22 cellular contexts compared by ENCODE assay signal in genomic region chr1:29119365-29119929, GRCh38. TPM values are rescaled to one million over a fixed set of nuclear protein-coding genes. Genes with fewer than 3 reads are reported as not detected.
A peak's percentile ranks its signal among the peaks of the same experiment; 100 is the strongest.
DNase-seq lines count a peak whose midpoint lies in the region; ATAC-seq and TF ChIP-seq lines count a peak whose summit lies in the region.
"Had no signal": no experiment of that assay in that cellular context is flagged by ENCODE, and none has a peak within 500 bp of the region (broad histone marks: within the 10 kb centered on the region; RNA-seq: fewer than 3 reads in every experiment).

No MANE protein-coding gene starts in this region.

- no peak overlapping the region for H3K4me3 ChIP-seq in A673 (ENCODE audit: low read depth, low read length, poor library complexity, severe bottlenecking)
- no peak overlapping the region for H3K4me3 ChIP-seq in ascending aorta
- H3K4me3 ChIP-seq in stomach = no peak overlapping the region
- H3K4me3 ChIP-seq: lower lobe of right lung had no signal

- TF ChIP-seq CTCF in A673 (conservative IDR thresholded peaks at IDR 0.05; ENCODE audit: low read depth, low read length) (no peak), ascending aorta (IDR thresholded peaks at IDR 0.05) (no peak), stomach (IDR thresholded peaks at IDR 0.05) (no peak)

- H3K9me3 ChIP-seq in A673 (ENCODE audit: low read depth, low read length, poor library complexity, severe bottlenecking) (no peaks in the 10 kb centered on the region), ascending aorta (no peaks in the 10 kb centered on the region), stomach (no peaks in the 10 kb centered on the region)
- H3K9me3 ChIP-seq: lower lobe of right lung, neutrophil had no signal

- CTCF ChIA-PET in A673 (lab: Charles Lee) = interaction anchor here (1.5 kb wide), 1 partner anchor 237 kb away, joined by 4 read pairs; no protein-coding TSS in a partner anchor

- TF ChIP-seq EP300 in stomach (IDR thresholded peaks at IDR 0.05) = no peak

- ATAC-seq in GM19397 (IDR thresholded peaks at IDR 0.05; ENCODE audit: unreplicated experiment) = no peak
- no peak for ATAC-seq in HG03442 (IDR thresholded peaks at IDR 0.05; ENCODE audit: unreplicated experiment)
- ATAC-seq: effector memory CD8-positive, alpha-beta T cell; lower lobe of right lung had no signal

- H3K36me3 ChIP-seq in A673 (ENCODE audit: insufficient read depth, low read length, poor library complexity, severe bottlenecking) = peaks cover 45% of the 10 kb centered on the region
- peaks cover 0 to 5% of the 10 kb centered on the region in 2 donors for H3K36me3 ChIP-seq in ascending aorta
- peaks cover 0 to 43% (median 36%) of the 10 kb centered on the region in 4 donors for H3K36me3 ChIP-seq in stomach

- POLR2A ChIA-PET in A673 (lab: Charles Lee; ENCODE audit: low non-redundant PET) = no interaction called here

- BruUV-seq in A673 (replicated peaks; lab: Mats Ljungman, UMichigan) = no TSS peak

- H3K27ac ChIP-seq in A673 (ENCODE audit: low read depth, low read length, poor library complexity, severe bottlenecking) (peak overlapping the region; percentile 40), ascending aorta (peak overlapping the region; percentile 39 to 99), stomach (peak overlapping the region in 3 of 5 donors; percentile 29 to 93 (median 36))
- H3K27ac ChIP-seq: lower lobe of right lung, neutrophil had no signal

- TF ChIP-seq POLR2A in stomach (IDR thresholded peaks at IDR 0.05) = no peak

- no peaks in the 10 kb centered on the region for H3K27me3 ChIP-seq in A673 (replicated peaks; ENCODE audit: insufficient read depth, low read depth, low read length, poor library complexity)
- no peaks in the 10 kb centered on the region for H3K27me3 ChIP-seq in ascending aorta
- H3K27me3 ChIP-seq in stomach = peaks cover 0 to 40% (median 39%) of the 10 kb centered on the region in 3 donors

- DNase-seq in A673 (ENCODE audit: low spot score) (no peak), ascending aorta (ENCODE audit: low spot score in 2 of 2) (no peak), mesenteric fat pad (ENCODE audit: low spot score) (peak; percentile 35), stomach (no peak), NCI-H510A treated with DMSO at 0.1 percent for 48 hours (lab: John Stamatoyannopoulos, UW) (no peak)
- DNase-seq in activated CD4-positive, CD25-positive, alpha-beta regulatory T cell (lab: John Stamatoyannopoulos, UW) = no peak
- DNase-seq: activated CD4-positive, alpha-beta T cell treated with anti-CD3 and anti-CD28 coated beads, Interleukin-2, amount 50 U/mL, for 1 hour; activated naive CD4-positive, alpha-beta T cell treated with anti-CD3 and anti-CD28 coated beads, Interleukin-2, amount 10 ng/mL, durations not matched to agents 7 days and 5 days; CD4-positive, CD25-positive, alpha-beta regulatory T cell; cortex of kidney; effector memory CD8-positive, alpha-beta T cell; foreskin melanocyte; lower lobe of right lung; NCI-H1105; NCI-H187 treated with DMSO at 0.1 percent for 48 hours; NCI-H526; SHP77; small intestine; substantia nigra had no signal

- H3K4me1 ChIP-seq in A673 (ENCODE audit: insufficient read depth, low read length, poor library complexity, severe bottlenecking) = peaks cover 9% of the 10 kb centered on the region
- peaks cover 3 to 22% of the 10 kb centered on the region in 2 donors for H3K4me1 ChIP-seq in ascending aorta
- H3K4me1 ChIP-seq in stomach = peaks cover 32 to 54% (median 38%) of the 10 kb centered on the region in 4 donors

- intact Hi-C loops in A673 (cut with micrococcal nuclease; ENCODE audit: unreplicated experiment) (no loop called here), ascending aorta (cut with DNase I) (no loop called here), stomach (cut with DNase I; ENCODE audit: low total_unique reads) (no loop called here)

- whole genome bisulfite sequencing in stomach, 5 donors = 70 to 76% (median 73%) methylated on average over 12 of the region's 12 CpGs

RNA-seq across cellular contexts. Expression of gene TMEM200B, which starts 4.3 kb away (rescaled TPM):
- total RNA-seq in A673 (2021) (1.1 and 1.3 TPM in 2 replicates), ascending aorta (18.5 TPM), mesenteric fat pad (15.1 TPM), stomach (1 to 10 TPM in 1 of 5 donors, under 1 TPM in 1, not detected in 3; 0.45 to 8.3 TPM)
- polyA plus RNA-seq in stomach = 1 to 10 TPM; 1.4 to 4.0 (median 2.8) TPM
- total RNA-seq: CD4-positive, CD25-positive, alpha-beta regulatory T cell had no signal
